25 cellular contexts compared by ENCODE assay signal in the genomic region with DNA sequence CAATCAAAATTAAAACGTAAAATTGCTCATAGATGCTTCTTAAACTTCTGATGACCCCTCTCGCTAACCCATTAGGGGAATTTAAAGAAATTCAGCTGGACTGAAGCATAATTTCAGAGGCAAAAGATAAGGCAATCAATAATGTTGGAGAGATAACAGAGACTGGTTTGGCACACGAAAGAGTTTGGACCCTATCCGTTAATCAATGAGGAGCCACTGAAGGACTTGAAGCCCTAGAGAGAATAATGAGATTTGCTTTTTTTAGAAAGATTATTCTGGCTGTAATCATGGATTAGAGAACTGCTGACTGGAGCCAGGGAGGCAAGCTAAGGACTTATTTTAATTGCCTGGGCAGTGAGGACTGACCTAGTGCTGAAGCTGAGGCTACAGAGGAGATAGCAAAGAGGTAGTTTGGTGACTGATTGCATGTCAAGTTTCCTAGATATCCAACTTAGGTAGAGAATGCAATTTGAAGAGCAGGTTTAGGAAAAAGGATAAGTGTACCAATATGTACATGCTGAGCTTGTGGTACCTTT. TPM values are rescaled to one million over a fixed set of nuclear protein-coding genes. Genes with fewer than 3 reads are reported as not detected.
"Had no signal": no experiment of that assay in that cellular context is flagged by ENCODE, and none has a peak within 500 bp of the region (broad histone marks: within the 10 kb centered on the region; RNA-seq: fewer than 3 reads in every experiment).

No MANE protein-coding gene starts in this region.

- H3K4me1 Mint-ChIP-seq: central memory CD8-positive, alpha-beta T cell; T-helper 17 cell had no signal

- H3K36me3 ChIP-seq: MG63 had no signal

- H2AFZ ChIP-seq: PC-9 had no signal

- H3K27me3 Mint-ChIP-seq: activated B cell treated with CpG ODN at 0.5 μM for 24 hours; activated CD4-positive, alpha-beta memory T cell treated with anti-CD3 and anti-CD28 coated beads for 36 hours; activated CD4-positive, alpha-beta T cell treated with anti-CD3 and anti-CD28 coated beads, Interleukin-2, amount 10 ng/mL, durations not matched to agents 7 days and 5 days; activated naive CD8-positive, alpha-beta T cell; brain; central memory CD8-positive, alpha-beta T cell; T-helper 17 cell had no signal

- DNase-seq: activated B cell treated with CpG ODN at 0.5 μM for 24 hours; activated CD4-positive, alpha-beta memory T cell treated with anti-CD3 and anti-CD28 coated beads for 36 hours; activated CD4-positive, alpha-beta T cell treated with anti-CD3 and anti-CD28 coated beads for 1 hour; activated CD4-positive, alpha-beta T cell treated with anti-CD3 and anti-CD28 coated beads, Interleukin-2, amount 10 ng/mL, durations not matched to agents 7 days and 5 days; activated CD8-positive, alpha-beta memory T cell treated with anti-CD3 and anti-CD28 coated beads for 24 hours; activated effector memory CD4-positive, alpha-beta T cell treated with anti-CD3 and anti-CD28 coated beads, Interleukin-2, amount 50 U/mL, for 16 hours; activated naive CD4-positive, alpha-beta T cell treated with anti-CD3 and anti-CD28 coated beads for 36 hours; activated T-cell treated with anti-CD3 and anti-CD28 coated beads, Interleukin-2, amount 50 U/mL, for 4 hours; amygdala; MG63; MV-4-11; NCI-H1092 treated with DMSO at 0.1 percent for 48 hours; NCI-H1417 treated with DMSO at 0.1 percent for 48 hours; NCI-H1694 treated with DMSO at 0.1 percent for 48 hours; NCI-H2029 treated with DMSO at 0.1 percent for 48 hours; NCI-H345; NCI-H510A; NCI-H526 treated with DMSO at 0.1 percent for 48 hours; PC-9; SHP77 treated with DMSO at 0.1 percent for 48 hours; T-helper 17 cell; T-helper 9 cell had no signal

- H3K36me3 Mint-ChIP-seq: activated CD4-positive, alpha-beta memory T cell treated with anti-CD3 and anti-CD28 coated beads for 36 hours; activated naive CD8-positive, alpha-beta T cell; brain had no signal

- H3K9me3 Mint-ChIP-seq: activated B cell treated with CpG ODN at 0.5 μM for 24 hours; activated CD4-positive, alpha-beta T cell treated with anti-CD3 and anti-CD28 coated beads, Interleukin-2, amount 10 ng/mL, durations not matched to agents 7 days and 5 days had no signal

- H3K27ac ChIP-seq: PC-9 had no signal

- H3K4me3 Mint-ChIP-seq: activated B cell treated with CpG ODN at 0.5 μM for 24 hours; activated CD4-positive, alpha-beta memory T cell treated with anti-CD3 and anti-CD28 coated beads for 36 hours; activated CD4-positive, alpha-beta T cell treated with anti-CD3 and anti-CD28 coated beads, Interleukin-2, amount 10 ng/mL, durations not matched to agents 7 days and 5 days; activated naive CD4-positive, alpha-beta T cell treated with anti-CD3 and anti-CD28 coated beads for 36 hours; activated naive CD8-positive, alpha-beta T cell; activated T-cell treated with anti-CD3 and anti-CD28 coated beads, Interleukin-2, amount 50 U/mL, for 4 hours; central memory CD8-positive, alpha-beta T cell; T-helper 17 cell had no signal

- H3K27ac Mint-ChIP-seq: activated B cell treated with CpG ODN at 0.5 μM for 24 hours; activated CD4-positive, alpha-beta memory T cell treated with anti-CD3 and anti-CD28 coated beads for 36 hours; activated CD4-positive, alpha-beta T cell treated with anti-CD3 and anti-CD28 coated beads, Interleukin-2, amount 10 ng/mL, durations not matched to agents 7 days and 5 days; activated naive CD4-positive, alpha-beta T cell treated with anti-CD3 and anti-CD28 coated beads for 36 hours; activated naive CD8-positive, alpha-beta T cell; T-helper 17 cell had no signal

- H3K27me3 ChIP-seq: MG63 had no signal

- H3K4me3 ChIP-seq: MG63, PC-9 had no signal

- ATAC-seq: activated T-cell treated with anti-CD3 and anti-CD28 coated beads, Interleukin-2, amount 50 U/mL, for 4 hours; T-helper 17 cell had no signal

- H3K9me3 ChIP-seq: MG63 had no signal

- H3K4me2 ChIP-seq: PC-9 had no signal

RNA-seq across cellular contexts. Expression of a gene that starts 11.9 kb away (rescaled TPM):
- total RNA-seq: activated CD4-positive, alpha-beta memory T cell treated with anti-CD3 and anti-CD28 coated beads for 36 hours; activated naive CD4-positive, alpha-beta T cell treated with anti-CD3 and anti-CD28 coated beads for 36 hours had no signal
